Comparison of ENCODE assay signal across 20 cellular contexts in the genomic region with DNA sequence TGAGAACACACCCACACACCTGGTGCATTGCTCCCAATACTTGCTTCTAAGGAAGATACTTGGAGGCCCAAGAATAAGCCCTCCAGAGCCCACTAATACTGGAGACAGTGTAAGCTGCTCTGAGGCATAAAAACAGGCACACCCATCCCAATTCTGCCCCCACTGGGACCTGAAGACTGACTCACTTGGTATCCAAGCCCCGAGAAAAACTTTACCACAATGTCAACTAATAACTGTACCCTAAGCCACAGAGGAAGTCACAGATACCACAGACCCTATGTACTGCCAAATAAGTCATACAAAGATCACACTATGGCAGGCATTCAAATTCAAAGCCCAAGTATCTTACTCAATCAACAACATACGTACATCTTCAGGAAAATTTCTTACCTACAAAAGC.
DNase-seq lines count a peak whose midpoint lies in the region; ATAC-seq, FAIRE-seq and TF ChIP-seq lines count a peak whose summit lies in the region.
"Had no signal": no experiment of that assay in that cellular context is flagged by ENCODE, and none has a peak within 500 bp of the region (broad histone marks: within the 10 kb centered on the region; RNA-seq: fewer than 3 reads in every experiment).

No MANE protein-coding gene starts in this region.

- TF ChIP-seq CTCF in DND-41 (IDR thresholded peaks at IDR 0.05; ENCODE audit: borderline replicate concordance, extremely low read depth, low read length, poor library complexity, severe bottlenecking) (no peak), astrocyte (IDR thresholded peaks at IDR 0.05; ENCODE audit: insufficient read depth, low read depth, low read length) (no peak), right atrium auricular region (IDR thresholded peaks at IDR 0.05) (no peak)

- H3K27ac Mint-ChIP-seq in astrocyte (ENCODE audit: unreplicated experiment), result no peak overlapping the region
- H3K27ac Mint-ChIP-seq: CD4-positive, CD25-positive, alpha-beta regulatory T cell had no signal

- H3K27ac ChIP-seq in DND-41 (ENCODE audit: low read length), result no peak overlapping the region
- no peak overlapping the region for H3K27ac ChIP-seq in astrocyte (ENCODE audit: low read depth, low read length)
- H3K27ac ChIP-seq in right atrium auricular region, result no peak overlapping the region

- no peaks in the 10 kb centered on the region for H3K27me3 ChIP-seq in DND-41 (ENCODE audit: insufficient read depth, low read length, poor library complexity)
- no peaks in the 10 kb centered on the region for H3K27me3 ChIP-seq in astrocyte (ENCODE audit: insufficient read depth, low read length)
- no peaks in the 10 kb centered on the region for H3K27me3 ChIP-seq in right atrium auricular region
- H3K27me3 ChIP-seq: MG63 had no signal

- ATAC-seq in DND-41 (ENCODE audit: insufficient read depth, low read depth) (peak; percentile 54; the same call in 2 of the 3 replicates), left lobe of liver (no peak)

- no peaks in the 10 kb centered on the region for H3K4me1 Mint-ChIP-seq in astrocyte (ENCODE audit: low read depth, unreplicated experiment)
- H3K4me1 Mint-ChIP-seq: CD4-positive, CD25-positive, alpha-beta regulatory T cell had no signal

- no peaks in the 10 kb centered on the region for H3K36me3 Mint-ChIP-seq in astrocyte (ENCODE audit: low read depth, unreplicated experiment)
- H3K36me3 Mint-ChIP-seq: CD4-positive, CD25-positive, alpha-beta regulatory T cell had no signal

- DNase-seq in DND-41 (no peak), MV-4-11 (lab: John Stamatoyannopoulos, UW) (peak; percentile 88), astrocyte (ENCODE audit: low read depth) (no peak), stromal cell of bone marrow (ENCODE audit: low read depth) (peak; percentile 42), right atrium auricular region (ENCODE audit: low spot score) (no peak), SW480 (ENCODE audit: low spot score) (no peak), left lobe of liver (ENCODE audit: low spot score) (no peak)
- DNase-seq: AML-193, Caco-2, DMS153, EL, KG1, MG63, NCI-H1105 treated with DMSO at 0.1 percent for 48 hours, NCI-H187, NCI-H774, SHP77, SK-N-SH had no signal

- H3K4me3 ChIP-seq in DND-41 (ENCODE audit: low read depth in 1 of 2, low read length in 2 of 2) (no peak overlapping the region), astrocyte (ENCODE audit: insufficient read depth, low read depth, low read length) (no peak overlapping the region), right atrium auricular region (no peak overlapping the region)
- H3K4me3 ChIP-seq: HAP-1, MG63 had no signal

- H3K4me1 ChIP-seq in DND-41 (ENCODE audit: insufficient read depth, low read length) (no peaks in the 10 kb centered on the region), astrocyte (ENCODE audit: insufficient read depth, low read length) (no peaks in the 10 kb centered on the region), right atrium auricular region (no peaks in the 10 kb centered on the region)
- H3K4me1 ChIP-seq: Caco-2, HAP-1 had no signal

- H3K9me3 ChIP-seq in DND-41 (ENCODE audit: insufficient read depth, low read length, severe bottlenecking) (no peaks in the 10 kb centered on the region), astrocyte (ENCODE audit: insufficient read depth, low read depth, low read length) (no peaks in the 10 kb centered on the region), right atrium auricular region (peaks cover 0 to 13% of the 10 kb centered on the region in 2 donors)
- H3K9me3 ChIP-seq: Caco-2, HAP-1, MG63, SK-N-SH had no signal

- H3K36me3 ChIP-seq in DND-41 (ENCODE audit: insufficient read depth, low read length) (no peaks in the 10 kb centered on the region), astrocyte (ENCODE audit: insufficient read depth, low read length) (no peaks in the 10 kb centered on the region), right atrium auricular region (no peaks in the 10 kb centered on the region)
- H3K36me3 ChIP-seq: HAP-1, MG63 had no signal

- peak; percentile 72 for FAIRE-seq in astrocyte (lab: Jason Lieb, UNC)

- no peak overlapping the region for H3K9ac ChIP-seq in DND-41 (ENCODE audit: low read depth, low read length)
- H3K9ac ChIP-seq in astrocyte (ENCODE audit: low read length), result no peak overlapping the region
- H3K9ac ChIP-seq: SK-N-SH had no signal

- no peaks in the 10 kb centered on the region for H3K79me2 ChIP-seq in DND-41 (ENCODE audit: insufficient read depth, low read length)
- H3K79me2 ChIP-seq in astrocyte (ENCODE audit: insufficient read depth, low read length), result no peaks in the 10 kb centered on the region

- no peaks in the 10 kb centered on the region for H4K20me1 ChIP-seq in DND-41 (ENCODE audit: insufficient read depth, low read length)
- no peaks in the 10 kb centered on the region for H4K20me1 ChIP-seq in astrocyte (ENCODE audit: insufficient read depth, low read length)

- H3K4me3 Mint-ChIP-seq in astrocyte (ENCODE audit: unreplicated experiment), result no peak overlapping the region
- H3K4me3 Mint-ChIP-seq: CD4-positive, CD25-positive, alpha-beta regulatory T cell had no signal

- H3K4me2 ChIP-seq in DND-41 (ENCODE audit: insufficient read depth, low read length), result no peak overlapping the region
- H3K4me2 ChIP-seq in astrocyte (ENCODE audit: low read length), result no peak overlapping the region
- H3K4me2 ChIP-seq: SK-N-SH had no signal

- H3K9me3 Mint-ChIP-seq in astrocyte (ENCODE audit: unreplicated experiment), result no peaks in the 10 kb centered on the region

- H3K27me3 Mint-ChIP-seq in astrocyte (ENCODE audit: low read depth, unreplicated experiment), result no peaks in the 10 kb centered on the region
- H3K27me3 Mint-ChIP-seq: CD4-positive, CD25-positive, alpha-beta regulatory T cell had no signal

- H2AFZ ChIP-seq in DND-41 (ENCODE audit: low read depth, low read length) (no peak overlapping the region), astrocyte (ENCODE audit: low read depth, low read length) (no peak overlapping the region)

Comparison
In these comparisons a context has a peak if more than half of its experiments do, and no peak if none do; other contexts are left out.
1. DNase-seq: peak in MV-4-11 (single experiment) and stromal cell of bone marrow (single experiment); none in DND-41 (single experiment), astrocyte (single experiment), right atrium auricular region (single experiment), SW480 (single experiment) and left lobe of liver (single experiment).